ENCODE assay signal across 1 cellular context in genomic region chr16:85010931-85011845, GRCh38.
TF ChIP-seq lines count a peak whose summit lies in the region.

ZDHHC7 (minus strand) TSS chr16:85011535; CDS start chr16:84990618, 20,917 bp downstream.

TF ChIP-seq in HepG2, 621 proteins besides CTCF, POLR2A, EP300 and RAD21 (continued from another document and continues in another):
- TF ChIP-seq TFE3 (CRISPR knock-in tag; IDR thresholded peaks at IDR 0.05), result peak; percentile 20; the same call in 1 of the 2 replicates
- no peak for TF ChIP-seq PCBP2 (optimal IDR thresholded peaks at IDR 0.05; ENCODE audit: low read depth, low read length, poor library complexity, severe bottlenecking)
- TF ChIP-seq NONO (IDR thresholded peaks at IDR 0.05), result no peak
- TF ChIP-seq NONO (CRISPR knock-in tag; conservative IDR thresholded peaks at IDR 0.05), result peak; percentile 74
- no peak for TF ChIP-seq GTF3A (CRISPR knock-in tag; conservative IDR thresholded peaks at IDR 0.05)
- TF ChIP-seq JDP2 (CRISPR knock-in tag; IDR thresholded peaks at IDR 0.05; ENCODE audit: borderline replicate concordance), result peak; percentile 68; the same call in 1 of the 2 replicates
- TF ChIP-seq TARDBP (CRISPR knock-in tag; IDR thresholded peaks at IDR 0.05), result peak; percentile 91
- TF ChIP-seq ZBED4 (CRISPR knock-in tag; IDR thresholded peaks at IDR 0.05; ENCODE audit: borderline replicate concordance), result peak; percentile 77
- peak; percentile 83 for TF ChIP-seq ARID4A (CRISPR knock-in tag; IDR thresholded peaks at IDR 0.05; ENCODE audit: borderline replicate concordance)
- no peak for TF ChIP-seq NBN (conservative IDR thresholded peaks at IDR 0.05)
- TF ChIP-seq JUND (CRISPR knock-in tag; IDR thresholded peaks at IDR 0.05), result peak; percentile 46
- TF ChIP-seq ZNF318 (CRISPR knock-in tag; IDR thresholded peaks at IDR 0.05), result no peak
- no peak; the same call in 1 of the 2 replicates for TF ChIP-seq MAF1 (CRISPR knock-in tag; IDR thresholded peaks at IDR 0.05; ENCODE audit: borderline replicate concordance)
- TF ChIP-seq THRA (CRISPR knock-in tag; IDR thresholded peaks at IDR 0.05; ENCODE audit: borderline replicate concordance), result no peak; the same call in none of the 2 replicates
- TF ChIP-seq TBP (CRISPR knock-in tag; IDR thresholded peaks at IDR 0.05), result 0 out of 2 replicates have a peak, but pooled peaks have one; percentile 25
- no peak for TF ChIP-seq ZSCAN22 (CRISPR knock-in tag; IDR thresholded peaks at IDR 0.05)
- peak; percentile 93 for TF ChIP-seq PHF20 (CRISPR knock-in tag; IDR thresholded peaks at IDR 0.05)
- TF ChIP-seq ZBTB40 (IDR thresholded peaks at IDR 0.05), result peak; percentile 67; the same call in 1 of the 2 replicates
- TF ChIP-seq ZBTB40 (CRISPR knock-in tag; IDR thresholded peaks at IDR 0.05), result peak; percentile 67
- no peak for TF ChIP-seq ZNF724P (CRISPR knock-in tag; IDR thresholded peaks at IDR 0.05; ENCODE audit: borderline replicate concordance)
- no peak for TF ChIP-seq ZNF33A (CRISPR knock-in tag; IDR thresholded peaks at IDR 0.05; ENCODE audit: borderline replicate concordance)
